ENCODE assay signal across 20 cellular contexts in the genomic region with DNA sequence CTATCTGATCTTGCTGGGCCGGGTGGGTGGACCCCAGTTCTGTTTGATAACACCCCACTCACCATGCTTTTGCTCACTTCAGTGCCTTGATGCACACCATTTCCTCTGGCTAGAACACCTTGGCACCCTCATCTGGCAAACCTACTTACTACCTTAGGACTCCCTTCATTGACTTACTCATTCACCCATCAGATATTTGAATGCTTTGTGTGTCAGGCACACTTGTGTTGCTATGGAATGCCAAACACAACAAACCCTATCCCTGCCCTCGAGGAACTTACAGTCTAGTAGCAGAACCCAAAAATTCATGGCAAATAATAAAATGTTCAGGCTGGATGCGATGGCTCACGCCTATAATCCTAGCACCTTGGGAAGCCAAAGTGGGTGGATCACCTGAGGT.
"Had no signal": no experiment of that assay in that cellular context is flagged by ENCODE, and none has a peak within 500 bp of the region (broad histone marks: within the 10 kb centered on the region; RNA-seq: fewer than 3 reads in every experiment).

No MANE protein-coding gene starts in this region.

- H3K9me3 ChIP-seq: prostate gland, thyroid gland had no signal

- ATAC-seq: activated CD8-positive, alpha-beta memory T cell treated with anti-CD3 and anti-CD28 coated beads, Interleukin-2, amount 10 ng/mL, durations not matched to agents 7 days and 5 days; foreskin keratinocyte; left colon; naive thymus-derived CD8-positive, alpha-beta T cell; sciatic nerve; SK-N-SH treated with all-trans-retinoic acid at 6 μM for 48 hours had no signal

- H3K4me1 ChIP-seq: prostate gland, thyroid gland had no signal

- H3K9me3 Mint-ChIP-seq: activated CD4-positive, alpha-beta memory T cell treated with anti-CD3 and anti-CD28 coated beads for 36 hours; naive thymus-derived CD8-positive, alpha-beta T cell had no signal

- H3K4me3 ChIP-seq: coronary artery, lung, prostate gland, thyroid gland had no signal

- H3K27me3 ChIP-seq: foreskin keratinocyte, thyroid gland had no signal

- H3K4me3 Mint-ChIP-seq: activated CD4-positive, alpha-beta memory T cell treated with anti-CD3 and anti-CD28 coated beads for 36 hours; activated CD8-positive, alpha-beta memory T cell treated with anti-CD3 and anti-CD28 coated beads, Interleukin-2, amount 10 ng/mL, durations not matched to agents 7 days and 5 days; naive thymus-derived CD8-positive, alpha-beta T cell had no signal

- H3K27ac Mint-ChIP-seq: activated CD4-positive, alpha-beta memory T cell treated with anti-CD3 and anti-CD28 coated beads for 36 hours; activated CD8-positive, alpha-beta memory T cell treated with anti-CD3 and anti-CD28 coated beads, Interleukin-2, amount 10 ng/mL, durations not matched to agents 7 days and 5 days had no signal

- H3K36me3 ChIP-seq: prostate gland had no signal

- H3K27me3 Mint-ChIP-seq: activated CD4-positive, alpha-beta memory T cell treated with anti-CD3 and anti-CD28 coated beads for 36 hours had no signal

- DNase-seq: activated CD4-positive, alpha-beta memory T cell treated with anti-CD3 and anti-CD28 coated beads for 36 hours; activated CD8-positive, alpha-beta memory T cell treated with anti-CD3 and anti-CD28 coated beads, Interleukin-2, amount 10 ng/mL, durations not matched to agents 7 days and 5 days; activated effector memory CD4-positive, alpha-beta T cell treated with Interleukin-2 at 50 U/mL for 16 hours; activated naive CD4-positive, alpha-beta T cell treated with anti-CD3 and anti-CD28 coated beads, Interleukin-2, amount 50 U/mL, for 16 hours; activated T-cell treated with anti-CD3 and anti-CD28 coated beads, Interleukin-2, amount 50 U/mL, for 1 hour; central memory CD4-positive, alpha-beta T cell; head of caudate nucleus; left colon; naive thymus-derived CD8-positive, alpha-beta T cell; nucleus accumbens; stimulated activated CD4-positive, alpha-beta T cell treated with anti-CD3 and anti-CD28 coated beads, Interleukin-12 subunit alpha, Interleukin-12 subunit beta, amount 100 ng/mL, for 4 hours; stimulated activated CD4-positive, alpha-beta T cell treated with anti-CD3 and anti-CD28 coated beads, Interleukin-2, amount 100 ng/mL, for 24 hours; thyroid gland; WERI-Rb-1 had no signal

- H3K27ac ChIP-seq: coronary artery, foreskin keratinocyte, prostate gland, thyroid gland had no signal
